17 cellular contexts compared by ENCODE assay signal in the genomic region with DNA sequence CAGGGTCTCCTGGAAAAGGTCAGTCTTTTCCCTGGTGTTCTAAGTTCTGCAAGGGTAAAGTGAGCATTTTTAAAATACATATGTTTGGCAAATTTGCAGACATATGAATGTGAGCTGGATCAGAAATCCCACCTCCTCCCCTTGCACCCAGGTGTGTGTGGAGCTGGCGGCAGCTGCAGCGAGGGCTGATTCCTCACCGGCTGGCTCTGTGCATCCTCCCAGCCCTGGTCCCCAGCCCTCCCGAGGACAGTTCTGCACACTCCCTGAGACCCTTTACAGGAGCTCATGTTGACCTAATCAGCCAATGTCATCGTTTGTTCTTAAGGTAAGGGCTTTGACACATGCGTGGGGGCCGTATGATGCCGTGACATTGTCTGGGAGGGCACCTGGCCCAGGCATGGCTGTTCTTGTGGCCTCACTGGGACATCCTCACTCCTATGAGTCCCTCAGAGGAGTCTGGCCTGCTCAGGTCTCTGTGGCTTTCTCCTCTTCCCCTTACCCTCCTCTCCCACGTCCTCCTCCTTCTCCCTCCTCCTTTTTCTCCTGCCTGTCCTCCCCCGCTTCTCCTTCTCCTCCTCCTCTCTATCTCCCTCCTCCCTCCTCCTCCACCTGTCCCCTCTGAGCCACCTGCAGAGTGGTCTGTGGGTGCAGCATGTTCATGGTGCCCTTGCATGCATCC.
DNase-seq lines count a peak whose midpoint lies in the region; ATAC-seq and TF ChIP-seq lines count a peak whose summit lies in the region.
"Had no signal": no experiment of that assay in that cellular context is flagged by ENCODE, and none has a peak within 500 bp of the region (broad histone marks: within the 10 kb centered on the region; RNA-seq: fewer than 3 reads in every experiment).

No MANE protein-coding gene starts in this region.

- DNase-seq in left kidney (ENCODE audit: low read depth, low spot score) (peak; percentile 27), osteoblast (ENCODE audit: insufficient read length, low spot score, missing footprints) (peak; percentile 63), GM23338 (ENCODE audit: low spot score) (no peak), heart right ventricle (no peak)
- no peak for DNase-seq in NK-92 treated with Interleukin-12 subunit alpha and Interleukin-12 subunit beta, amount 100 ng/mL, for 24 hours (lab: John Stamatoyannopoulos, UW)
- DNase-seq: Caco-2; CD4-positive, CD25-positive, alpha-beta regulatory T cell; CD8-positive, alpha-beta T cell; DMS153; DND-41; H7; HCEC 1CT had no signal

- H3K36me3 Mint-ChIP-seq in GM23338 (ENCODE audit: low read depth): peaks cover 28% of the 10 kb centered on the region
- H3K36me3 Mint-ChIP-seq: CD4-positive, CD25-positive, alpha-beta regulatory T cell; CD8-positive, alpha-beta T cell had no signal

- H3K4me3 ChIP-seq in HEK293 (ENCODE audit: low read depth, low read length): no peak overlapping the region
- H3K4me3 ChIP-seq in osteoblast (ENCODE audit: insufficient read depth, low read length): no peak overlapping the region
- H3K4me3 ChIP-seq in GM23338: no peak overlapping the region
- H3K4me3 ChIP-seq in heart right ventricle: no peak overlapping the region
- H3K4me3 ChIP-seq: BLaER1 had no signal

- no peak for ATAC-seq in GM23338
- no peak for ATAC-seq in heart right ventricle
- ATAC-seq: CD8-positive, alpha-beta T cell had no signal

- intact Hi-C loops in heart right ventricle (cut with DNase I): no loop called here

- POLR2A ChIA-PET in HEK293 (lab: Yijun Ruan, JAX): no interaction called here

- WGBS in heart right ventricle, 2 donors: 76 to 79% methylated on average over 10 of the region's 10 CpGs

- H3F3A ChIP-seq in GM23338 (replicated peaks; ENCODE audit: low read depth): no peaks in the 10 kb centered on the region

- H3K27me3 ChIP-seq in osteoblast (ENCODE audit: insufficient read depth, low read length) (no peaks in the 10 kb centered on the region), GM23338 (ENCODE audit: insufficient read depth) (no peaks in the 10 kb centered on the region), heart right ventricle (peaks cover 0 to 26% (median 4%) of the 10 kb centered on the region in 7 donors)
- H3K27me3 ChIP-seq: BLaER1 had no signal

- H3K4me3 Mint-ChIP-seq in GM23338: no peak overlapping the region
- H3K4me3 Mint-ChIP-seq: B cell; CD4-positive, CD25-positive, alpha-beta regulatory T cell; CD8-positive, alpha-beta T cell had no signal

- H3K27me3 Mint-ChIP-seq in GM23338 (ENCODE audit: insufficient read depth, low read depth, poor library complexity): no peaks in the 10 kb centered on the region

- H3K9me2 ChIP-seq in GM23338 (ENCODE audit: insufficient read depth): peaks cover under 1% of the 10 kb centered on the region; the same call in 1 of the 2 replicates

- H3K4me2 ChIP-seq in osteoblast (ENCODE audit: insufficient read depth, low read length) (no peak overlapping the region), GM23338 (no peak overlapping the region)
- H3K4me2 ChIP-seq: BLaER1 had no signal

- H4K20me1 ChIP-seq in osteoblast (ENCODE audit: insufficient read depth, low read length) (no peaks in the 10 kb centered on the region), GM23338 (replicated peaks; ENCODE audit: insufficient read depth) (no peaks in the 10 kb centered on the region; the same call in 1 of the 2 replicates)
- H4K20me1 ChIP-seq: BLaER1 had no signal

- no peak overlapping the region for H3K27ac ChIP-seq in HEK293 (ENCODE audit: extremely low read depth, low read depth, low read length)
- H3K27ac ChIP-seq in osteoblast (ENCODE audit: low read depth, low read length): no peak overlapping the region
- no peak overlapping the region for H3K27ac ChIP-seq in GM23338 (ENCODE audit: low read depth)
- H3K27ac ChIP-seq in heart right ventricle: no peak overlapping the region
- H3K27ac ChIP-seq: 22Rv1, BLaER1, C4-2B had no signal

- H3K27ac Mint-ChIP-seq in GM23338: no peak overlapping the region; the same call in 1 of the 2 replicates
- H3K27ac Mint-ChIP-seq: B cell; CD4-positive, CD25-positive, alpha-beta regulatory T cell; CD8-positive, alpha-beta T cell had no signal

- H2AFZ ChIP-seq in osteoblast (ENCODE audit: low read length): no peak overlapping the region
- H2AFZ ChIP-seq in GM23338: no peak overlapping the region

- H3K36me3 ChIP-seq in HEK293 (ENCODE audit: control insufficient read depth in 2 of 2, insufficient read depth in 1 of 2, low read length in 2 of 2) (no peaks in the 10 kb centered on the region), osteoblast (ENCODE audit: insufficient read depth, low read length) (no peaks in the 10 kb centered on the region), GM23338 (ENCODE audit: insufficient read depth) (no peaks in the 10 kb centered on the region), heart right ventricle (no peaks in the 10 kb centered on the region)
- H3K36me3 ChIP-seq: BLaER1 had no signal

- H3K79me2 ChIP-seq in osteoblast (ENCODE audit: insufficient read depth, low read length) (no peaks in the 10 kb centered on the region), GM23338 (replicated peaks; ENCODE audit: insufficient read depth) (no peaks in the 10 kb centered on the region)

- H3K4me1 ChIP-seq in HEK293 (ENCODE audit: control insufficient read depth, insufficient read depth, low read length) (no peaks in the 10 kb centered on the region), osteoblast (ENCODE audit: insufficient read depth, low read length) (no peaks in the 10 kb centered on the region), GM23338 (ENCODE audit: insufficient read depth) (no peaks in the 10 kb centered on the region), heart right ventricle (no peaks in the 10 kb centered on the region)
- H3K4me1 ChIP-seq: BLaER1, Caco-2 had no signal

- H3K9me3 Mint-ChIP-seq in GM23338: peaks cover 61% of the 10 kb centered on the region

- CTCF ChIA-PET in HEK293 (lab: Yijun Ruan, JAX): interaction anchor here (0.7 to 1.4 kb wide), 2 partner anchors 318 to 1129 kb away, joined by 3 to 4 read pairs; no protein-coding TSS in a partner anchor

- no peaks in the 10 kb centered on the region for H3K9me3 ChIP-seq in HEK293 (ENCODE audit: control insufficient read depth, insufficient read depth, low read depth, low read length)
- H3K9me3 ChIP-seq in osteoblast (ENCODE audit: low read depth, low read length): peaks cover 3% of the 10 kb centered on the region
- peaks cover 0 to 18% (median 10%) of the 10 kb centered on the region in 11 donors for H3K9me3 ChIP-seq in heart right ventricle

- no peaks in the 10 kb centered on the region for H3K4me1 Mint-ChIP-seq in GM23338
- H3K4me1 Mint-ChIP-seq: B cell; CD4-positive, CD25-positive, alpha-beta regulatory T cell had no signal

- TF ChIP-seq CTCF in HEK293 (tag by site-specific recombination; IDR thresholded peaks at IDR 0.05): no peak
- no peak for TF ChIP-seq CTCF in osteoblast (IDR thresholded peaks at IDR 0.05; ENCODE audit: extremely low read depth, low read depth, low read length)
- no peak for TF ChIP-seq CTCF in GM23338 (conservative IDR thresholded peaks at IDR 0.05; ENCODE audit: low read depth in 2 of 2)
- TF ChIP-seq CTCF in heart right ventricle (IDR thresholded peaks at IDR 0.05): no peak

TF ChIP-seq in HEK293, 187 proteins besides CTCF, POLR2A, EP300 and RAD21:
- TF ChIP-seq EGR2 (tag by site-specific recombination; IDR thresholded peaks at IDR 0.05; ENCODE audit: low read depth): peak; percentile 52; the same call in 1 of the 2 replicates
- peak; percentile 16; the same call in 1 of the 2 replicates for TF ChIP-seq ZFHX2 (tag by site-specific recombination; conservative IDR thresholded peaks at IDR 0.05)
- TF ChIP-seq RBAK (tag by site-specific recombination; IDR thresholded peaks at IDR 0.05): no peak

TF ChIP-seq in GM23338, 12 proteins besides CTCF, POLR2A, EP300 and RAD21 (continues in another document):
- TF ChIP-seq ZNF331 (CRISPR knock-in tag; IDR thresholded peaks at IDR 0.05; ENCODE audit: low read depth) (no peak), ETS1 (IDR thresholded peaks at IDR 0.05) (no peak), POLR2AphosphoS5 (IDR thresholded peaks at IDR 0.05; ENCODE audit: low read depth) (no peak), NANOG (IDR thresholded peaks at IDR 0.05; ENCODE audit: borderline replicate concordance) (no peak), REST (IDR thresholded peaks at IDR 0.05; ENCODE audit: unreplicated experiment) (no peak), EZH2 (IDR thresholded peaks at IDR 0.05; ENCODE audit: low read depth, unreplicated experiment) (no peak), CREB1 (CRISPR knock-in tag; IDR thresholded peaks at IDR 0.05; ENCODE audit: low read depth) (no peak)

Comparison
In these comparisons a context has a peak if more than half of its experiments do, and no peak if none do; other contexts are left out.
1. DNase-seq: peak in left kidney (single experiment) and osteoblast (single experiment); none in GM23338 (single experiment), NK-92 treated with Interleukin-12 subunit alpha and Interleukin-12 subunit beta, amount 100 ng/mL, for 24 hours (single experiment) and heart right ventricle (0 of 2).